Comparison of ENCODE assay signal across 8 cellular contexts in genomic region chr17:44186307-44187130, GRCh38. TPM values are rescaled to one million over a fixed set of nuclear protein-coding genes. Genes with fewer than 3 reads are reported as not detected.
A peak's percentile ranks its signal among the peaks of the same experiment; 100 is the strongest.
DNase-seq lines count a peak whose midpoint lies in the region; TF ChIP-seq lines count a peak whose summit lies in the region.

Gene TMUB2, plus strand, starts transcription at chr17:44186972. Its CDS starts 737 bp downstream, at chr17:44187709.

- TF ChIP-seq CTCF in GM20000 (IDR thresholded peaks at IDR 0.05; ENCODE audit: extremely low read depth, missing control alignments): no peak

- H3K9me3 ChIP-seq in effector memory CD4-positive, alpha-beta T cell (ENCODE audit: control insufficient read depth, low read length): no peaks in the 10 kb centered on the region

- peak within 1 kb of the TSS; percentile 97 for H3K4me3 ChIP-seq in effector memory CD4-positive, alpha-beta T cell (ENCODE audit: insufficient read depth, low read depth, low read length, poor library complexity, severe bottlenecking)

- H3K4me1 ChIP-seq in effector memory CD4-positive, alpha-beta T cell (ENCODE audit: control insufficient read depth, insufficient read depth, low read length, poor library complexity, severe bottlenecking): peaks cover 26% of the 10 kb centered on the region

- DNase-seq in CMK (ENCODE audit: low read depth) (peak; percentile 97), GM20000 (ENCODE audit: low spot score) (peak; percentile 100), HT-29 (ENCODE audit: low spot score) (peak; percentile 99), NOMO-1 (lab: John Stamatoyannopoulos, UW; ENCODE audit: unreplicated experiment in 2 of 2) (peak; percentile 99), lung microvascular endothelial cell (ENCODE audit: low read depth in 2 of 2) (peak; percentile 100)
- peak; percentile 99 for DNase-seq in effector memory CD4-positive, alpha-beta T cell
- DNase-seq in stimulated activated CD4-positive, alpha-beta T cell treated with anti-CD3 and anti-CD28 coated beads, TNF-alpha, amount 100 ng/mL, for 48 hours (ENCODE audit: low read depth in 3 of 3): peak; percentile 99 to 100 (median 99)

- POLR2A ChIA-PET in activated CD8-positive, alpha-beta memory T cell treated with anti-CD3 and anti-CD28 coated beads for 36 hours (lab: Charles Lee): interaction anchor here (0.6 to 2.0 kb wide), 14 partner anchors 10 to 1128 kb away, joined by 3 to 15 read pairs (median 4); partner anchors contain the start of genes HDAC5 and UBTF

- no peaks in the 10 kb centered on the region for H3K27me3 ChIP-seq in effector memory CD4-positive, alpha-beta T cell (replicated peaks; ENCODE audit: control insufficient read depth, insufficient read depth, low read length, poor library complexity, severe bottlenecking)

- peaks cover 34% of the 10 kb centered on the region for H3K36me3 ChIP-seq in effector memory CD4-positive, alpha-beta T cell (ENCODE audit: control insufficient read depth, insufficient read depth, low read length)

- CTCF ChIA-PET in activated CD8-positive, alpha-beta memory T cell treated with anti-CD3 and anti-CD28 coated beads for 36 hours (lab: Charles Lee): interaction anchor here (0.8 to 5.5 kb wide), 11 partner anchors 12 to 180 kb away, joined by 3 to 19 read pairs (median 5); partner anchors contain the start of genes GRN and HDAC5

- peak within 1 kb of the TSS; percentile 99 for H3K27ac ChIP-seq in effector memory CD4-positive, alpha-beta T cell (ENCODE audit: insufficient read depth, low read length, poor library complexity, severe bottlenecking)

RNA-seq across cellular contexts. Expression of gene TMUB2, which starts in this region (rescaled TPM):
- total RNA-seq in HT-29 (2014; rRNA removed; shearing (Covaris generic)): 41.9 and 45.4 TPM in 2 replicates
- total RNA-seq in activated CD8-positive, alpha-beta memory T cell treated with anti-CD3 and anti-CD28 coated beads for 36 hours: 10 to 100 TPM; 17.6 to 17.8 TPM
- total RNA-seq in lung microvascular endothelial cell: 23.5 and 39.9 TPM in 2 replicates

Comparison
In these comparisons a context has a peak if more than half of its experiments do, and no peak if none do; other contexts are left out.
1. Peak in every context shown above with its lines: DNase-seq, H3K4me3 ChIP-seq and H3K27ac ChIP-seq.